18 cellular contexts compared by ENCODE assay signal in genomic region chr1:24696033-24696755, GRCh38. TPM values are rescaled to one million over a fixed set of nuclear protein-coding genes. Genes with fewer than 3 reads are reported as not detected.
DNase-seq lines count a peak whose midpoint lies in the region; ATAC-seq and TF ChIP-seq lines count a peak whose summit lies in the region.
"Had no signal": no experiment of that assay in that cellular context is flagged by ENCODE, and none has a peak within 500 bp of the region (broad histone marks: within the 10 kb centered on the region; RNA-seq: fewer than 3 reads in every experiment).

No MANE protein-coding gene starts in this region.

- no peaks in the 10 kb centered on the region for H3K36me3 Mint-ChIP-seq in glutamatergic neuron (ENCODE audit: unreplicated experiment)
- H3K36me3 Mint-ChIP-seq in stimulated activated memory B cell treated with anti-CD40 and anti-IgM and Interleukin-4, amounts not matched to agents 10 μg/mL and 1 μg/mL and 100 μg/mL, for 72 hours = no peaks in the 10 kb centered on the region
- H3K36me3 Mint-ChIP-seq: activated naive CD8-positive, alpha-beta T cell treated with anti-CD3 and anti-CD28 coated beads, Interleukin-2, amount 10 ng/mL, durations not matched to agents 7 days and 5 days had no signal

- no peak for ATAC-seq in stimulated activated memory B cell treated with anti-CD40 and anti-IgM and Interleukin-4, amounts not matched to agents 10 μg/mL and 1 μg/mL and 100 μg/mL, for 72 hours
- ATAC-seq in HG03457 (IDR thresholded peaks at IDR 0.05; ENCODE audit: unreplicated experiment) = no peak
- ATAC-seq: activated CD4-positive, alpha-beta T cell treated with anti-CD3 and anti-CD28 coated beads for 36 hours; activated T-helper 17 cell treated with anti-CD3 and anti-CD28 coated beads, Interleukin-2, amount 50 U/mL, for 72 hours; gastrocnemius medialis had no signal

- no peak overlapping the region for H3K4me3 Mint-ChIP-seq in glutamatergic neuron (ENCODE audit: unreplicated experiment)
- H3K4me3 Mint-ChIP-seq in stimulated activated memory B cell treated with anti-CD40 and anti-IgM and Interleukin-4, amounts not matched to agents 10 μg/mL and 1 μg/mL and 100 μg/mL, for 72 hours = no peak overlapping the region
- H3K4me3 Mint-ChIP-seq: activated CD4-positive, alpha-beta T cell treated with anti-CD3 and anti-CD28 coated beads for 36 hours; activated naive CD8-positive, alpha-beta T cell treated with anti-CD3 and anti-CD28 coated beads, Interleukin-2, amount 10 ng/mL, durations not matched to agents 7 days and 5 days; activated T-helper 17 cell treated with anti-CD3 and anti-CD28 coated beads, Interleukin-2, amount 50 U/mL, for 72 hours; nephron had no signal

- DNase-seq in NCI-H2171 treated with DMSO at 0.1 percent for 48 hours (lab: John Stamatoyannopoulos, UW) = peak; percentile 29
- no peak for DNase-seq in NCI-H2171 (lab: John Stamatoyannopoulos, UW)
- peak; percentile 92 for DNase-seq in NCI-H82 (lab: John Stamatoyannopoulos, UW)
- DNase-seq in glutamatergic neuron = no peak
- DNase-seq in stimulated activated CD4-positive, alpha-beta T cell treated with anti-CD3 and anti-CD28 coated beads, Interleukin-2, amount 100 ng/mL, for 48 hours = no peak
- DNase-seq in epidermal melanocyte (ENCODE audit: insufficient read length, low spot score) = no peak
- DNase-seq: activated CD4-positive, alpha-beta T cell treated with anti-CD3 and anti-CD28 coated beads for 36 hours; activated naive CD8-positive, alpha-beta T cell treated with anti-CD3 and anti-CD28 coated beads, Interleukin-2, amount 10 ng/mL, durations not matched to agents 7 days and 5 days; brain microvascular endothelial cell; NCI-H1930; NCI-H526 treated with DMSO at 0.1 percent for 48 hours; T-helper 9 cell; testis had no signal

- peaks cover 9% of the 10 kb centered on the region for H3K4me1 Mint-ChIP-seq in glutamatergic neuron (ENCODE audit: low read depth, unreplicated experiment)
- H3K4me1 Mint-ChIP-seq in stimulated activated memory B cell treated with anti-CD40 and anti-IgM and Interleukin-4, amounts not matched to agents 10 μg/mL and 1 μg/mL and 100 μg/mL, for 72 hours = peaks cover 23% of the 10 kb centered on the region
- H3K4me1 Mint-ChIP-seq: activated CD4-positive, alpha-beta T cell treated with anti-CD3 and anti-CD28 coated beads for 36 hours; activated T-helper 17 cell treated with anti-CD3 and anti-CD28 coated beads, Interleukin-2, amount 50 U/mL, for 72 hours had no signal

- peak overlapping the region; percentile 64 for H3K27ac Mint-ChIP-seq in glutamatergic neuron (ENCODE audit: unreplicated experiment)
- H3K27ac Mint-ChIP-seq in stimulated activated memory B cell treated with anti-CD40 and anti-IgM and Interleukin-4, amounts not matched to agents 10 μg/mL and 1 μg/mL and 100 μg/mL, for 72 hours = peak overlapping the region; percentile 53
- H3K27ac Mint-ChIP-seq: activated CD4-positive, alpha-beta T cell treated with anti-CD3 and anti-CD28 coated beads for 36 hours; activated naive CD8-positive, alpha-beta T cell treated with anti-CD3 and anti-CD28 coated beads, Interleukin-2, amount 10 ng/mL, durations not matched to agents 7 days and 5 days; activated T-helper 17 cell treated with anti-CD3 and anti-CD28 coated beads, Interleukin-2, amount 50 U/mL, for 72 hours had no signal

- peaks cover 2% of the 10 kb centered on the region for H3K27me3 Mint-ChIP-seq in glutamatergic neuron (ENCODE audit: unreplicated experiment)
- H3K27me3 Mint-ChIP-seq in stimulated activated memory B cell treated with anti-CD40 and anti-IgM and Interleukin-4, amounts not matched to agents 10 μg/mL and 1 μg/mL and 100 μg/mL, for 72 hours = no peaks in the 10 kb centered on the region
- H3K27me3 Mint-ChIP-seq: activated T-helper 17 cell treated with anti-CD3 and anti-CD28 coated beads, Interleukin-2, amount 50 U/mL, for 72 hours had no signal

- TF ChIP-seq CTCF in glutamatergic neuron (IDR thresholded peaks at IDR 0.05; ENCODE audit: partially characterized antibody, unreplicated experiment) = no peak

- no peaks in the 10 kb centered on the region for H3K9me3 Mint-ChIP-seq in glutamatergic neuron (ENCODE audit: unreplicated experiment)
- H3K9me3 Mint-ChIP-seq in stimulated activated memory B cell treated with anti-CD40 and anti-IgM and Interleukin-4, amounts not matched to agents 10 μg/mL and 1 μg/mL and 100 μg/mL, for 72 hours = no peaks in the 10 kb centered on the region
- H3K9me3 Mint-ChIP-seq: activated naive CD8-positive, alpha-beta T cell treated with anti-CD3 and anti-CD28 coated beads, Interleukin-2, amount 10 ng/mL, durations not matched to agents 7 days and 5 days; activated T-helper 17 cell treated with anti-CD3 and anti-CD28 coated beads, Interleukin-2, amount 50 U/mL, for 72 hours; nephron had no signal

RNA-seq across cellular contexts. Expression of gene CLIC4, which starts 49.1 kb away (rescaled TPM):
- total RNA-seq in glutamatergic neuron (ENCODE audit: unreplicated experiment) = 121 TPM

RNA-seq across cellular contexts. Expression of gene SRRM1, which starts 53.1 kb away (rescaled TPM):
- 113 TPM for total RNA-seq in glutamatergic neuron (ENCODE audit: unreplicated experiment)

Comparison
In these comparisons a context has a peak if more than half of its experiments do, and no peak if none do; other contexts are left out.
1. DNase-seq: peak in NCI-H2171 treated with DMSO at 0.1 percent for 48 hours (single experiment) and NCI-H82 (single experiment); none in NCI-H2171 (single experiment), glutamatergic neuron (single experiment), stimulated activated CD4-positive, alpha-beta T cell treated with anti-CD3 and anti-CD28 coated beads, Interleukin-2, amount 100 ng/mL, for 48 hours (0 of 2) and epidermal melanocyte (single experiment).